26 cellular contexts compared by ENCODE assay signal in genomic region chr7:122727759-122728158, GRCh38. TPM values are rescaled to one million over a fixed set of nuclear protein-coding genes. Genes with fewer than 3 reads are reported as not detected.
"Had no signal": no experiment of that assay in that cellular context is flagged by ENCODE, and none has a peak within 500 bp of the region (broad histone marks: within the 10 kb centered on the region; RNA-seq: fewer than 3 reads in every experiment).

No MANE protein-coding gene starts in this region.

- H3K4me1 ChIP-seq: Peyer's patch had no signal

- H3K27ac ChIP-seq: HL-60, PC-9, Peyer's patch had no signal

- H3K9me3 ChIP-seq: Peyer's patch, SK-N-SH had no signal

- DNase-seq: NCI-H1092; NCI-H1105 treated with DMSO at 0.1 percent for 48 hours; NCI-H1417 treated with DMSO at 0.1 percent for 48 hours; NCI-H146; NCI-H1694 treated with DMSO at 0.1 percent for 48 hours; NCI-H1930; NCI-H2081; NCI-H2171; NCI-H226; NCI-H446; NCI-H510A; NCI-H524 treated with DMSO at 0.1 percent for 48 hours; NCI-H69; NCI-H774; NK-92 treated with Interleukin-12 subunit alpha and Interleukin-12 subunit beta, amount 100 ng/mL, for 24 hours; PC-9; Peyer's patch; SHP77; SK-N-SH; SW 1271; T-cell had no signal

- H3K4me3 ChIP-seq: K562, PC-9, Peyer's patch had no signal

- H3K9ac ChIP-seq: SK-N-SH had no signal

- H3K4me2 ChIP-seq: PC-9, SK-N-SH had no signal

- H3K27me3 ChIP-seq: Peyer's patch had no signal

- H3K36me3 ChIP-seq: Peyer's patch had no signal

RNA-seq across cellular contexts. Expression of gene RNF148, which starts 25.0 kb away (rescaled TPM):
- total RNA-seq: K562, LHCN-M2, OCI-LY7, RPMI7951, T-cell had no signal

RNA-seq across cellular contexts. Expression of gene RNF133, which starts 28.8 kb away (rescaled TPM):
- total RNA-seq: K562, LHCN-M2, OCI-LY7, RPMI7951, T-cell had no signal
